In genomic region chr12:30110970-30111586, GRCh38 we compare ENCODE assay signal across 17 cellular contexts.
DNase-seq lines count a peak whose midpoint lies in the region; ATAC-seq and TF ChIP-seq lines count a peak whose summit lies in the region.
"Had no signal": no experiment of that assay in that cellular context is flagged by ENCODE, and none has a peak within 500 bp of the region (broad histone marks: within the 10 kb centered on the region; RNA-seq: fewer than 3 reads in every experiment).

No MANE protein-coding gene starts in this region.

- DNase-seq in LHCN-M2 (ENCODE audit: low read depth), result peak; percentile 57
- DNase-seq in amniotic stem cell (lab: John Stamatoyannopoulos, UW), result peak; percentile 21
- peak; percentile 23 for DNase-seq in fibroblast of the conjunctiva (ENCODE audit: low read depth)
- DNase-seq in retinal pigment epithelial cell (ENCODE audit: low read depth), result peak; percentile 68
- DNase-seq in GF-D8 (lab: John Stamatoyannopoulos, UW), result no peak
- no peak for DNase-seq in NCI-H1092 treated with DMSO at 0.1 percent for 48 hours (lab: John Stamatoyannopoulos, UW)
- DNase-seq: activated CD4-positive, alpha-beta T cell treated with anti-CD3 and anti-CD28 coated beads, Interleukin-2, amount 50 U/mL, for 1 hour; activated T-cell treated with anti-CD3 and anti-CD28 coated beads, Interleukin-2, amount 50 U/mL, for 4 hours; effector memory CD4-positive, alpha-beta T cell; heart right ventricle; NCI-H146; NCI-H526; psoas muscle had no signal

- ATAC-seq in GM19452 (IDR thresholded peaks at IDR 0.05; ENCODE audit: unreplicated experiment) (no peak), HG02623 (IDR thresholded peaks at IDR 0.05; ENCODE audit: unreplicated experiment) (no peak)
- ATAC-seq: activated T-cell treated with anti-CD3 and anti-CD28 coated beads, Interleukin-2, amount 50 U/mL, for 4 hours; heart right ventricle; psoas muscle; stimulated activated memory B cell treated with anti-CD40 and anti-IgM and Interleukin-4, amounts not matched to agents 10 μg/mL and 1 μg/mL and 100 μg/mL, for 72 hours had no signal

- no peak for TF ChIP-seq CTCF in retinal pigment epithelial cell (conservative IDR thresholded peaks at IDR 0.05; ENCODE audit: low read depth, low read length)

- H3K4me3 ChIP-seq in retinal pigment epithelial cell (ENCODE audit: low read length), result no peak overlapping the region
- H3K4me3 ChIP-seq: BLaER1 treated with 17β-estradiol and CSF1 and Interleukin-3, amounts not matched to agents 10 nM and 100 nM; heart right ventricle; psoas muscle had no signal

Comparison
In these comparisons a context has a peak if more than half of its experiments do, and no peak if none do; other contexts are left out.
1. DNase-seq: peak in LHCN-M2 (single experiment), amniotic stem cell (single experiment), fibroblast of the conjunctiva (single experiment) and retinal pigment epithelial cell (single experiment); none in GF-D8 (single experiment) and NCI-H1092 treated with DMSO at 0.1 percent for 48 hours (single experiment).